Comparison of ENCODE assay signal across 1 cellular context in the genomic region with DNA sequence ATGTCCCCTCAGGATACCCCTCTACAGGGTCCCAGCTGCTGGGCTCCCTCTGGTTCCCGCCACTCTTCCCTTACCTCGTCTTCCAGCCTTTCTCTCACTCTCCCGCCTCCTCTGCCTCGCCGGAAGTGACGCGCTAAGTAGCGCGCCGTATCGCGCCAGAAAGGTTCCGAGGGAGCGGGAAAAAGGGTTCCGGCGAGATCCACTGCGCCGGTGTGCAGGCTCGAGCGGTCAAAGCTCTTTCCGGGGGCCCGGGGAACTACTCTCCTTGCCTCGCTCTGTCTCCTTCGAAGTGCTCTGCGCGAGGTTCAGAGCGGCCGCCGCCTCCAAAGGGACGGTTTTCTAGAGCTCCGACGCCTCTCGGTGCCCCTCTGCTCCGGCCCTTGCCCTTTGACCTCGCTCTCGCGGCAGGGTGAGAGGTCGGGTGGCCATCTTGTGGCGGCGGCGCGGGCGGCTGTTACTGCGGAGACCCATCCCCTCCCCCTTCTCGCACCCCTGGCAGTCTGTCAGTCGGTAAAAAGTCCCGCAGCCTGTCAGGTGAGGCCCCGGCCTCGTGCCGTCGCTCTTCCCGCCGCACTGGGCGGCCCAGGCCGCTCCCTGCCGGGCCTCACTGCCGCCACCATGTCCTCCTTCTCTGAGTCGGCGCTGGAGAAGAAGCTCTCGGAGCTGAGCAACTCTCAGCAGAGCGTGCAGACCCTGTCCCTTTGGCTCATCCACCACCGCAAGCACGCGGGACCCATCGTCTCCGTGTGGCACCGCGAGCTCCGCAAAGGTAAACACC.
A peak's percentile ranks its signal among the peaks of the same experiment; 100 is the strongest.
TF ChIP-seq lines count a peak whose summit lies in the region.

A gene with protein sequence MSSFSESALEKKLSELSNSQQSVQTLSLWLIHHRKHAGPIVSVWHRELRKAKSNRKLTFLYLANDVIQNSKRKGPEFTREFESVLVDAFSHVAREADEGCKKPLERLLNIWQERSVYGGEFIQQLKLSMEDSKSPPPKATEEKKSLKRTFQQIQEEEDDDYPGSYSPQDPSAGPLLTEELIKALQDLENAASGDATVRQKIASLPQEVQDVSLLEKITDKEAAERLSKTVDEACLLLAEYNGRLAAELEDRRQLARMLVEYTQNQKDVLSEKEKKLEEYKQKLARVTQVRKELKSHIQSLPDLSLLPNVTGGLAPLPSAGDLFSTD (plus strand): TSS at position 417 of the 778 bp plus-strand sequence. CDS start 202 bp downstream, at position 619.
A gene (minus strand): TSS at position 127 of the 778 bp plus-strand sequence. CDS start 19,640 bp downstream, outside the sequence.

TF ChIP-seq in K562, 482 proteins besides CTCF, POLR2A, EP300 and RAD21 (continued from another document and continues in another):
- TF ChIP-seq BRCA1 (IDR thresholded peaks at IDR 0.05) (no peak), BRCA1 (CRISPR knock-in tag; IDR thresholded peaks at IDR 0.05) (no peak), NBN (IDR thresholded peaks at IDR 0.05; ENCODE audit: low read depth) (peak; percentile 95; the same call in 1 of the 2 replicates), NFRKB (IDR thresholded peaks at IDR 0.05; ENCODE audit: low read depth) (peak; percentile 48), HDAC3 (IDR thresholded peaks at IDR 0.05; ENCODE audit: borderline replicate concordance, partially characterized antibody) (no peak), MEF2A (IDR thresholded peaks at IDR 0.05; ENCODE audit: control insufficient read depth, low read depth, low read length) (peak; percentile 12; the same call in 1 of the 2 replicates), EZH2 (IDR thresholded peaks at IDR 0.05; ENCODE audit: borderline replicate concordance, low read depth, low read length) (no peak), SIX5 (IDR thresholded peaks at IDR 0.05; ENCODE audit: borderline replicate concordance in 1 of 2, insufficient read depth in 1 of 2, low read depth in 1 of 2, low read length in 2 of 2) (peak; percentile 45 to 64; a peak in 2 of 4 replicates), ZNF324 (CRISPR knock-in tag; IDR thresholded peaks at IDR 0.05) (no peak), NR1H2 (CRISPR knock-in tag; IDR thresholded peaks at IDR 0.05) (no peak), MAFK (IDR thresholded peaks at IDR 0.05; ENCODE audit: low read length) (no peak), FOXA3 (CRISPR knock-in tag; conservative IDR thresholded peaks at IDR 0.05 in 1 of 2, IDR thresholded peaks at IDR 0.05 in 1 of 2) (no peak; a peak in 1 of 4 replicates), GATAD2A (IDR thresholded peaks at IDR 0.05) (no peak), KDM1A (IDR thresholded peaks at IDR 0.05) (no peak; a peak in 1 of 4 replicates), HDGF (IDR thresholded peaks at IDR 0.05) (no peak), MCM5 (IDR thresholded peaks at IDR 0.05; ENCODE audit: low read depth) (no peak), CBFA2T3 (IDR thresholded peaks at IDR 0.05) (0 out of 2 replicates have a peak, but pooled peaks have one; percentile 8), DIDO1 (tag; IDR thresholded peaks at IDR 0.05; ENCODE audit: low read depth) (peak; percentile 94), ARID2 (IDR thresholded peaks at IDR 0.05) (no peak), MECOM (CRISPR knock-in tag; IDR thresholded peaks at IDR 0.05) (0 out of 2 replicates have a peak, but pooled peaks have one; percentile 22), ZNF212 (CRISPR knock-in tag; IDR thresholded peaks at IDR 0.05) (no peak), HCFC1 (IDR thresholded peaks at IDR 0.05; ENCODE audit: low read depth, low read length) (peak; percentile 90), NONO (IDR thresholded peaks at IDR 0.05; ENCODE audit: low read depth in 2 of 2, low read length in 1 of 2) (no peak; a peak in 2 of 4 replicates), ZNF282 (CRISPR knock-in tag; IDR thresholded peaks at IDR 0.05) (no peak), ZNF143 (CRISPR knock-in tag; IDR thresholded peaks at IDR 0.05) (0 out of 2 replicates have a peak, but pooled peaks have one; percentile 17), POLR2AphosphoS5 (IDR thresholded peaks at IDR 0.05; ENCODE audit: control insufficient read depth, insufficient read depth, low read depth, low read length) (peak; percentile 86), ZNF354B (CRISPR knock-in tag; IDR thresholded peaks at IDR 0.05) (no peak), HIVEP1 (CRISPR knock-in tag; IDR thresholded peaks at IDR 0.05) (no peak), ZNF12 (CRISPR knock-in tag; IDR thresholded peaks at IDR 0.05) (no peak), KLF10 (CRISPR knock-in tag; IDR thresholded peaks at IDR 0.05) (no peak), ZKSCAN8 (CRISPR knock-in tag; IDR thresholded peaks at IDR 0.05) (no peak), MEF2D (tag; conservative IDR thresholded peaks at IDR 0.05; ENCODE audit: low read depth) (no peak), ZNF133 (CRISPR knock-in tag; IDR thresholded peaks at IDR 0.05) (no peak), CHCHD3 (CRISPR knock-in tag; IDR thresholded peaks at IDR 0.05) (no peak)
- TF ChIP-seq, protein P1, sequence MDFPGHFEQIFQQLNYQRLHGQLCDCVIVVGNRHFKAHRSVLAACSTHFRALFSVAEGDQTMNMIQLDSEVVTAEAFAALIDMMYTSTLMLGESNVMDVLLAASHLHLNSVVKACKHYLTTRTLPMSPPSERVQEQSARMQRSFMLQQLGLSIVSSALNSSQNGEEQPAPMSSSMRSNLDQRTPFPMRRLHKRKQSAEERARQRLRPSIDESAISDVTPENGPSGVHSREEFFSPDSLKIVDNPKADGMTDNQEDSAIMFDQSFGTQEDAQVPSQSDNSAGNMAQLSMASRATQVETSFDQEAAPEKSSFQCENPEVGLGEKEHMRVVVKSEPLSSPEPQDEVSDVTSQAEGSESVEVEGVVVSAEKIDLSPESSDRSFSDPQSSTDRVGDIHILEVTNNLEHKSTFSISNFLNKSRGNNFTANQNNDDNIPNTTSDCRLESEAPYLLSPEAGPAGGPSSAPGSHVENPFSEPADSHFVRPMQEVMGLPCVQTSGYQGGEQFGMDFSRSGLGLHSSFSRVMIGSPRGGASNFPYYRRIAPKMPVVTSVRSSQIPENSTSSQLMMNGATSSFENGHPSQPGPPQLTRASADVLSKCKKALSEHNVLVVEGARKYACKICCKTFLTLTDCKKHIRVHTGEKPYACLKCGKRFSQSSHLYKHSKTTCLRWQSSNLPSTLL (IDR thresholded peaks at IDR 0.05), result no peak
- TF ChIP-seq, protein P2, sequence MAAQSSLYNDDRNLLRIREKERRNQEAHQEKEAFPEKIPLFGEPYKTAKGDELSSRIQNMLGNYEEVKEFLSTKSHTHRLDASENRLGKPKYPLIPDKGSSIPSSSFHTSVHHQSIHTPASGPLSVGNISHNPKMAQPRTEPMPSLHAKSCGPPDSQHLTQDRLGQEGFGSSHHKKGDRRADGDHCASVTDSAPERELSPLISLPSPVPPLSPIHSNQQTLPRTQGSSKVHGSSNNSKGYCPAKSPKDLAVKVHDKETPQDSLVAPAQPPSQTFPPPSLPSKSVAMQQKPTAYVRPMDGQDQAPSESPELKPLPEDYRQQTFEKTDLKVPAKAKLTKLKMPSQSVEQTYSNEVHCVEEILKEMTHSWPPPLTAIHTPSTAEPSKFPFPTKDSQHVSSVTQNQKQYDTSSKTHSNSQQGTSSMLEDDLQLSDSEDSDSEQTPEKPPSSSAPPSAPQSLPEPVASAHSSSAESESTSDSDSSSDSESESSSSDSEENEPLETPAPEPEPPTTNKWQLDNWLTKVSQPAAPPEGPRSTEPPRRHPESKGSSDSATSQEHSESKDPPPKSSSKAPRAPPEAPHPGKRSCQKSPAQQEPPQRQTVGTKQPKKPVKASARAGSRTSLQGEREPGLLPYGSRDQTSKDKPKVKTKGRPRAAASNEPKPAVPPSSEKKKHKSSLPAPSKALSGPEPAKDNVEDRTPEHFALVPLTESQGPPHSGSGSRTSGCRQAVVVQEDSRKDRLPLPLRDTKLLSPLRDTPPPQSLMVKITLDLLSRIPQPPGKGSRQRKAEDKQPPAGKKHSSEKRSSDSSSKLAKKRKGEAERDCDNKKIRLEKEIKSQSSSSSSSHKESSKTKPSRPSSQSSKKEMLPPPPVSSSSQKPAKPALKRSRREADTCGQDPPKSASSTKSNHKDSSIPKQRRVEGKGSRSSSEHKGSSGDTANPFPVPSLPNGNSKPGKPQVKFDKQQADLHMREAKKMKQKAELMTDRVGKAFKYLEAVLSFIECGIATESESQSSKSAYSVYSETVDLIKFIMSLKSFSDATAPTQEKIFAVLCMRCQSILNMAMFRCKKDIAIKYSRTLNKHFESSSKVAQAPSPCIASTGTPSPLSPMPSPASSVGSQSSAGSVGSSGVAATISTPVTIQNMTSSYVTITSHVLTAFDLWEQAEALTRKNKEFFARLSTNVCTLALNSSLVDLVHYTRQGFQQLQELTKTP (IDR thresholded peaks at IDR 0.05; ENCODE audit: low read depth in 1 of 2, partially characterized antibody in 2 of 2), result peak in 1 of 2 experiments; percentile 99
- TF ChIP-seq, protein P3, sequence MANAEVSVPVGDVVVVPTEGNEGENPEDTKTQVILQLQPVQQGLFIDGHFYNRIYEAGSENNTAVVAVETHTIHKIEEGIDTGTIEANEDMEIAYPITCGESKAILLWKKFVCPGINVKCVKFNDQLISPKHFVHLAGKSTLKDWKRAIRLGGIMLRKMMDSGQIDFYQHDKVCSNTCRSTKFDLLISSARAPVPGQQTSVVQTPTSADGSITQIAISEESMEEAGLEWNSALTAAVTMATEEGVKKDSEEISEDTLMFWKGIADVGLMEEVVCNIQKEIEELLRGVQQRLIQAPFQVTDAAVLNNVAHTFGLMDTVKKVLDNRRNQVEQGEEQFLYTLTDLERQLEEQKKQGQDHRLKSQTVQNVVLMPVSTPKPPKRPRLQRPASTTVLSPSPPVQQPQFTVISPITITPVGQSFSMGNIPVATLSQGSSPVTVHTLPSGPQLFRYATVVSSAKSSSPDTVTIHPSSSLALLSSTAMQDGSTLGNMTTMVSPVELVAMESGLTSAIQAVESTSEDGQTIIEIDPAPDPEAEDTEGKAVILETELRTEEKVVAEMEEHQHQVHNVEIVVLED (CRISPR knock-in tag; IDR thresholded peaks at IDR 0.05), result peak; percentile 17; the same call in 1 of the 2 replicates
- TF ChIP-seq, protein P4, sequence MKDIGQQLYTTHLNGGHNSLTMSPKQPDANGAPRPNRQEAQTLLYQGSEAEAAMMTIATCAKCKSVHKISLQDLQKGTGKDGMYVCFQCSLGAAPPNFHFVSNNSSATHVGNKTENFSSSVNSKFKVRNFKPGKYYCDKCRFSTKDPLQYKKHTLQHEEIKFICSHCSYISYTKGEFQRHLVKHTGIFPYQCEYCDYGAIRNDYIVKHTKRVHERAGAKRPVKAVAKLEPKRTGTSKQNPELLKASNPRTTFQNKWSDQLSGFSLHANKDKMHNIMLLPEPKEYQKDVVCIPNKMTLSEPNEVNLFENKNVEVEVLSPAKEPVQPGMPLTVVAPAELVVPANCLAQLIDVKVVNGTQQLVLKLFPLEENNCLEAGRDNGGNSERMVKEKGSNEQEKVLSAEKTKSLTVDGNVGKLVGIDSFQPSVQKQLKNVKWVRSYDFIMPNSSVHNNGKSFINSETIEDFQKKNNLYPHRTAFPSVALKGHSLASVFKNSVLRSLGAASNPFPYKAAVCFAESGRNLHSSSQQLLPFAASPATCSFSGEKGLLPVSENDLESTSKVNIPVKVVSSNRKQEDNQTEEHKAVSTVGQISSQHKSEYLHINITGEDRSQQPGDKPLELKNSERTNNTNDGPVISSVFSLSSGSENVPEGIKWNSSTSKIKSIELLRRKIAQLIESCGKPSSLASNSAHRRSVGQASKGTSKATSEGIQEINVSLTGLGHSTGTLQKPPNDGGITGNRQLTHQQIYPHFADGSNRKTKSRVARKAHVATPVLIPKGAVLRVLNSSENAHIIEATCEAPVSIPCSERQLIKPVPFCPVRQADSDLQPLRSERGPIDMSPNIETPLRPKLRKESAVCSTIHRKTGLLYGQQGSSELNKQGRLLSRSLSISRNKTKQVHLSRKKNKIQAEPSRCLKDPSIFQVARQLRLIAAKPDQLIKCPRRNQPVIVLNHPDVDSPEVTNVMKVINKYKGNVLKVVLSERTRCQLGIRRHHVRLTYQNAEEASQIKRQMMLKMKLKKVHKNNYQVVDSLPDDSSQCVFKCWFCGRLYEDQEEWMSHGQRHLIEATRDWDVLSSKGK (CRISPR knock-in tag; IDR thresholded peaks at IDR 0.05), result no peak
- TF ChIP-seq, protein P5, sequence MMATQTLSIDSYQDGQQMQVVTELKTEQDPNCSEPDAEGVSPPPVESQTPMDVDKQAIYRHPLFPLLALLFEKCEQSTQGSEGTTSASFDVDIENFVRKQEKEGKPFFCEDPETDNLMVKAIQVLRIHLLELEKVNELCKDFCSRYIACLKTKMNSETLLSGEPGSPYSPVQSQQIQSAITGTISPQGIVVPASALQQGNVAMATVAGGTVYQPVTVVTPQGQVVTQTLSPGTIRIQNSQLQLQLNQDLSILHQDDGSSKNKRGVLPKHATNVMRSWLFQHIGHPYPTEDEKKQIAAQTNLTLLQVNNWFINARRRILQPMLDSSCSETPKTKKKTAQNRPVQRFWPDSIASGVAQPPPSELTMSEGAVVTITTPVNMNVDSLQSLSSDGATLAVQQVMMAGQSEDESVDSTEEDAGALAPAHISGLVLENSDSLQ (IDR thresholded peaks at IDR 0.05), result peak; percentile 33; the same call in 1 of the 2 replicates
- TF ChIP-seq, protein P6, sequence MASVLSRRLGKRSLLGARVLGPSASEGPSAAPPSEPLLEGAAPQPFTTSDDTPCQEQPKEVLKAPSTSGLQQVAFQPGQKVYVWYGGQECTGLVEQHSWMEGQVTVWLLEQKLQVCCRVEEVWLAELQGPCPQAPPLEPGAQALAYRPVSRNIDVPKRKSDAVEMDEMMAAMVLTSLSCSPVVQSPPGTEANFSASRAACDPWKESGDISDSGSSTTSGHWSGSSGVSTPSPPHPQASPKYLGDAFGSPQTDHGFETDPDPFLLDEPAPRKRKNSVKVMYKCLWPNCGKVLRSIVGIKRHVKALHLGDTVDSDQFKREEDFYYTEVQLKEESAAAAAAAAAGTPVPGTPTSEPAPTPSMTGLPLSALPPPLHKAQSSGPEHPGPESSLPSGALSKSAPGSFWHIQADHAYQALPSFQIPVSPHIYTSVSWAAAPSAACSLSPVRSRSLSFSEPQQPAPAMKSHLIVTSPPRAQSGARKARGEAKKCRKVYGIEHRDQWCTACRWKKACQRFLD (CRISPR knock-in tag; IDR thresholded peaks at IDR 0.05), result no peak; the same call in 1 of the 2 replicates
- TF ChIP-seq, protein P7, sequence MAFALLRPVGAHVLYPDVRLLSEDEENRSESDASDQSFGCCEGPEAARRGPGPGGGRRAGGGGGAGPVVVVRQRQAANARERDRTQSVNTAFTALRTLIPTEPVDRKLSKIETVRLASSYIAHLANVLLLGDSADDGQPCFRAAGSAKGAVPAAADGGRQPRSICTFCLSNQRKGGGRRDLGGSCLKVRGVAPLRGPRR (CRISPR knock-in tag; IDR thresholded peaks at IDR 0.05), result no peak
- TF ChIP-seq, protein P8, sequence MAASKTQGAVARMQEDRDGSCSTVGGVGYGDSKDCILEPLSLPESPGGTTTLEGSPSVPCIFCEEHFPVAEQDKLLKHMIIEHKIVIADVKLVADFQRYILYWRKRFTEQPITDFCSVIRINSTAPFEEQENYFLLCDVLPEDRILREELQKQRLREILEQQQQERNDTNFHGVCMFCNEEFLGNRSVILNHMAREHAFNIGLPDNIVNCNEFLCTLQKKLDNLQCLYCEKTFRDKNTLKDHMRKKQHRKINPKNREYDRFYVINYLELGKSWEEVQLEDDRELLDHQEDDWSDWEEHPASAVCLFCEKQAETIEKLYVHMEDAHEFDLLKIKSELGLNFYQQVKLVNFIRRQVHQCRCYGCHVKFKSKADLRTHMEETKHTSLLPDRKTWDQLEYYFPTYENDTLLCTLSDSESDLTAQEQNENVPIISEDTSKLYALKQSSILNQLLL (CRISPR knock-in tag; IDR thresholded peaks at IDR 0.05; ENCODE audit: borderline replicate concordance), result no peak
- TF ChIP-seq, protein P9, sequence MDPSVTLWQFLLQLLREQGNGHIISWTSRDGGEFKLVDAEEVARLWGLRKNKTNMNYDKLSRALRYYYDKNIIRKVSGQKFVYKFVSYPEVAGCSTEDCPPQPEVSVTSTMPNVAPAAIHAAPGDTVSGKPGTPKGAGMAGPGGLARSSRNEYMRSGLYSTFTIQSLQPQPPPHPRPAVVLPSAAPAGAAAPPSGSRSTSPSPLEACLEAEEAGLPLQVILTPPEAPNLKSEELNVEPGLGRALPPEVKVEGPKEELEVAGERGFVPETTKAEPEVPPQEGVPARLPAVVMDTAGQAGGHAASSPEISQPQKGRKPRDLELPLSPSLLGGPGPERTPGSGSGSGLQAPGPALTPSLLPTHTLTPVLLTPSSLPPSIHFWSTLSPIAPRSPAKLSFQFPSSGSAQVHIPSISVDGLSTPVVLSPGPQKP (CRISPR knock-in tag; IDR thresholded peaks at IDR 0.05), result no peak
